In the genomic region with DNA sequence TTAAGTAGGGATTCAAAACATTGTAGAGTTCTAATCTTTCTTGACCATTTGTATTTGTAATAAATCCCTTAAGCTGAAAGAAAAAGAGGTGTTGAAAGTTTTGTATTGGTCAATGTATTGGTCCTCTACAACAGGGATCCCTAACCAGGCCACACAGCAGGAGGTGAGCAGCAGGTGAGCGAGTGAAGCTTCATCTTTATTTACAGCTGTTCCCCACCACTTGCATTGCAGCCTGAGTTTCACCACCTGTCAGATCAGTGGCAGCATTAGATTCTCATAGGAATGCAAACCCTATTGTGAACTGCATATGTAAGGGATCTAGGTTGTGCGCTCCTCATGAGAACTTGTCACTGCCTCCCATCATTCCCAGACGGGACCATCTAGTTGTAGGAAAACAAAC, we compare ENCODE assay signal across 26 cellular contexts.
DNase-seq lines count a peak whose midpoint lies in the region; FAIRE-seq and TF ChIP-seq lines count a peak whose summit lies in the region.
"Had no signal": no experiment of that assay in that cellular context is flagged by ENCODE, and none has a peak within 500 bp of the region (broad histone marks: within the 10 kb centered on the region; RNA-seq: fewer than 3 reads in every experiment).

No MANE protein-coding gene starts in this region.

- no peak overlapping the region for H2AFZ ChIP-seq in H1 (ENCODE audit: low read length)

- TF ChIP-seq EP300 in H1 (IDR thresholded peaks at IDR 0.05; ENCODE audit: borderline replicate concordance in 1 of 2, low read depth in 2 of 2, low read length in 2 of 2) (no peak), suprapubic skin (IDR thresholded peaks at IDR 0.05) (no peak)

- no peaks in the 10 kb centered on the region for H3K36me3 ChIP-seq in H1 (ENCODE audit: control insufficient read depth in 2 of 4, insufficient read depth in 4 of 4, low read length in 3 of 4)
- no peaks in the 10 kb centered on the region for H3K36me3 ChIP-seq in suprapubic skin
- H3K36me3 ChIP-seq: BLaER1 treated with 17β-estradiol and CSF1 and Interleukin-3, amounts not matched to agents 10 nM and 100 nM; SJSA1 had no signal

- H4K5ac ChIP-seq in H1 (ENCODE audit: insufficient read length, low read depth, low read length): no peak overlapping the region

- H3K18ac ChIP-seq in H1 (ENCODE audit: extremely low read depth, low read length): no peak overlapping the region

- H3K4me2 ChIP-seq in H1 (ENCODE audit: insufficient read depth in 1 of 2, low read depth in 2 of 2, low read length in 2 of 2): no peak overlapping the region
- H3K4me2 ChIP-seq: A549; BLaER1 treated with 17β-estradiol and CSF1 and Interleukin-3, amounts not matched to agents 10 nM and 100 nM had no signal

- H3K79me1 ChIP-seq in H1 (ENCODE audit: low read depth, low read length): no peaks in the 10 kb centered on the region

- no peak overlapping the region for H3K27ac ChIP-seq in H1 (ENCODE audit: low read depth, low read length)
- no peak overlapping the region for H3K27ac ChIP-seq in suprapubic skin
- H3K27ac ChIP-seq: A549; BLaER1 treated with 17β-estradiol and CSF1 and Interleukin-3, amounts not matched to agents 10 nM and 100 nM; SJSA1 had no signal

- no peak overlapping the region for H2AK5ac ChIP-seq in H1 (ENCODE audit: low read depth, low read length)

- H3K79me2 ChIP-seq in H1 (ENCODE audit: control insufficient read depth in 1 of 2, insufficient read depth in 2 of 2, low read length in 2 of 2): no peaks in the 10 kb centered on the region

- H2BK15ac ChIP-seq in H1 (ENCODE audit: low read length): no peak overlapping the region

- H3K27me3 ChIP-seq in H1 (replicated peaks in 1 of 4; ENCODE audit: control insufficient read depth in 3 of 4, extremely low read depth in 1 of 4, insufficient read depth in 3 of 4, low read length in 3 of 4) (no peaks in the 10 kb centered on the region), suprapubic skin (no peaks in the 10 kb centered on the region)
- H3K27me3 ChIP-seq: BLaER1 treated with 17β-estradiol and CSF1 and Interleukin-3, amounts not matched to agents 10 nM and 100 nM; SJSA1 had no signal

- H3K4me3 ChIP-seq in H1 (ENCODE audit: extremely low read depth in 1 of 4, insufficient read depth in 2 of 4, low read depth in 3 of 4, low read length in 4 of 4): no peak overlapping the region
- no peak overlapping the region for H3K4me3 ChIP-seq in suprapubic skin
- H3K4me3 ChIP-seq: A549; BLaER1 treated with 17β-estradiol and CSF1 and Interleukin-3, amounts not matched to agents 10 nM and 100 nM; K562; SJSA1 had no signal

- no peak overlapping the region for H2BK12ac ChIP-seq in H1 (ENCODE audit: low read depth, low read length)

- no peaks in the 10 kb centered on the region for H3K4me1 ChIP-seq in H1 (replicated peaks in 1 of 4; ENCODE audit: control insufficient read depth in 3 of 4, insufficient read depth in 4 of 4, low read length in 3 of 4)
- no peaks in the 10 kb centered on the region for H3K4me1 ChIP-seq in suprapubic skin
- H3K4me1 ChIP-seq: A549; BLaER1 treated with 17β-estradiol and CSF1 and Interleukin-3, amounts not matched to agents 10 nM and 100 nM; SJSA1 had no signal

- no peak overlapping the region for H2BK120ac ChIP-seq in H1 (replicated peaks; ENCODE audit: low read depth, low read length)

- H3K56ac ChIP-seq in H1 (replicated peaks; ENCODE audit: insufficient read length, low read depth, low read length): no peak overlapping the region

- WGBS in H1 (ENCODE audit: extremely low coverage in 1 of 2, insufficient coverage in 1 of 2, insufficient read length in 1 of 2, insufficient replicate concordance in 2 of 2, low coverage in 1 of 2, low lambda C conversion rate in 2 of 2, missing lambda C conversion rate in 1 of 2), 2 experiments: 70% methylated on average over 3 of the region's 3 CpGs; no CpG with 5 or more reads in 1 of the 2 experiments
- WGBS in suprapubic skin: 92% methylated on average over 3 of the region's 3 CpGs

- TF ChIP-seq RAD21 in H1 (IDR thresholded peaks at IDR 0.05 in 1 of 2, conservative IDR thresholded peaks at IDR 0.05 in 1 of 2; ENCODE audit: low read depth in 2 of 2, low read length in 2 of 2): no peak

- H2BK5ac ChIP-seq in H1 (ENCODE audit: low read depth, low read length): no peak overlapping the region

- TF ChIP-seq POLR2A in H1 (IDR thresholded peaks at IDR 0.05; ENCODE audit: control extremely low read depth in 1 of 2, low read depth in 2 of 2, low read length in 2 of 2) (no peak), suprapubic skin (IDR thresholded peaks at IDR 0.05) (no peak)

- no peak overlapping the region for H4K91ac ChIP-seq in H1 (replicated peaks; ENCODE audit: insufficient read length, low read length)

- TF ChIP-seq CTCF in H1 (IDR thresholded peaks at IDR 0.05; ENCODE audit: control extremely low read depth in 1 of 3, insufficient read depth in 1 of 3, low read depth in 1 of 3, low read length in 3 of 3) (no peak), suprapubic skin (IDR thresholded peaks at IDR 0.05) (no peak)

- no peaks in the 10 kb centered on the region; a peak in 1 of 4 replicates for H3K9me3 ChIP-seq in H1 (ENCODE audit: insufficient read depth in 2 of 2, low read depth in 1 of 2, low read length in 1 of 2)
- no peaks in the 10 kb centered on the region for H3K9me3 ChIP-seq in suprapubic skin
- H3K9me3 ChIP-seq: A549 had no signal

- CTCF ChIA-PET in H1 (lab: Charles Lee; ENCODE audit: partially characterized antibody): no interaction called here

- no peaks in the 10 kb centered on the region for H3K23me2 ChIP-seq in H1 (ENCODE audit: low read depth, low read length)

- DNase-seq in NCI-H82 (lab: John Stamatoyannopoulos, UW) (peak; percentile 8), NCI-H82 treated with DMSO at 0.1 percent for 48 hours (lab: John Stamatoyannopoulos, UW; ENCODE audit: unreplicated experiment) (no peak), NCI-H2171 (lab: John Stamatoyannopoulos, UW) (peak; percentile 48), H1 (ENCODE audit: low read depth in 1 of 2, low spot score in 2 of 2) (no peak), suprapubic skin (ENCODE audit: low spot score in 2 of 2) (no peak), HUDEP-2 (lab: John Stamatoyannopoulos, UW; ENCODE audit: unreplicated experiment in 76 of 76) (no peak), hippocampal formation (lab: John Stamatoyannopoulos, UW) (no peak)
- DNase-seq: AML-193; CD4-positive, alpha-beta T cell; COR-L47; DND-41; Kasumi-1; NCI-H1105; NCI-H1436 treated with DMSO at 0.1 percent for 48 hours; NCI-H2029; NCI-H774; Right ventricle myocardium superior; RPMI8226; T-helper 2 cell had no signal

- H2BK20ac ChIP-seq in H1 (ENCODE audit: low read length): no peak overlapping the region

- no peak overlapping the region for H3K14ac ChIP-seq in H1 (ENCODE audit: insufficient read length)

- no peak overlapping the region for H3K23ac ChIP-seq in H1 (ENCODE audit: insufficient read length)

- no peak overlapping the region for H3K9ac ChIP-seq in H1 (replicated peaks in 1 of 4; ENCODE audit: extremely low read depth in 1 of 4, low read depth in 3 of 4, low read length in 3 of 4)
- H3K9ac ChIP-seq: BLaER1 treated with 17β-estradiol and CSF1 and Interleukin-3, amounts not matched to agents 10 nM and 100 nM had no signal

- peak; percentile 24 for FAIRE-seq in H1 (lab: Jason Lieb, UNC)
- FAIRE-seq: A549, GM12892, H54, HepG2, K562 had no signal

- no peaks in the 10 kb centered on the region for H4K20me1 ChIP-seq in H1 (replicated peaks in 1 of 2; ENCODE audit: control insufficient read depth in 1 of 2, insufficient read depth in 2 of 2, low read length in 2 of 2)
- H4K20me1 ChIP-seq: BLaER1 treated with 17β-estradiol and CSF1 and Interleukin-3, amounts not matched to agents 10 nM and 100 nM had no signal

- no peak overlapping the region for H4K8ac ChIP-seq in H1 (ENCODE audit: extremely low read depth, insufficient read depth, low read length)

- no peak overlapping the region for H3K4ac ChIP-seq in H1 (replicated peaks; ENCODE audit: insufficient read length, low read depth, low read length)

- POLR2A ChIA-PET in H1 (lab: Charles Lee; ENCODE audit: partially characterized antibody): no interaction called here

TF ChIP-seq in H1, 55 proteins besides CTCF, POLR2A, EP300 and RAD21:
- no peak for TF ChIP-seq SIX5 (IDR thresholded peaks at IDR 0.05; ENCODE audit: low read depth, low read length)
- no peak for TF ChIP-seq GABPA (IDR thresholded peaks at IDR 0.05; ENCODE audit: borderline replicate concordance, insufficient read depth, low read length)
- TF ChIP-seq TCF12 (IDR thresholded peaks at IDR 0.05; ENCODE audit: low read depth, low read length): peak; percentile 84
- 0 out of 2 replicates have a peak, but pooled peaks have one; percentile 21 for TF ChIP-seq POLR2AphosphoS5 (IDR thresholded peaks at IDR 0.05; ENCODE audit: low read depth, low read length)

Comparison
In these comparisons a context has a peak if more than half of its experiments do, and no peak if none do; other contexts are left out.
1. DNase-seq: peak in NCI-H82 (single experiment) and NCI-H2171 (single experiment); none in NCI-H82 treated with DMSO at 0.1 percent for 48 hours (single experiment), H1 (0 of 2), suprapubic skin (0 of 2), HUDEP-2 (0 of 76) and hippocampal formation (0 of 2).